Comparison of ENCODE assay signal across 25 cellular contexts in the genomic region with DNA sequence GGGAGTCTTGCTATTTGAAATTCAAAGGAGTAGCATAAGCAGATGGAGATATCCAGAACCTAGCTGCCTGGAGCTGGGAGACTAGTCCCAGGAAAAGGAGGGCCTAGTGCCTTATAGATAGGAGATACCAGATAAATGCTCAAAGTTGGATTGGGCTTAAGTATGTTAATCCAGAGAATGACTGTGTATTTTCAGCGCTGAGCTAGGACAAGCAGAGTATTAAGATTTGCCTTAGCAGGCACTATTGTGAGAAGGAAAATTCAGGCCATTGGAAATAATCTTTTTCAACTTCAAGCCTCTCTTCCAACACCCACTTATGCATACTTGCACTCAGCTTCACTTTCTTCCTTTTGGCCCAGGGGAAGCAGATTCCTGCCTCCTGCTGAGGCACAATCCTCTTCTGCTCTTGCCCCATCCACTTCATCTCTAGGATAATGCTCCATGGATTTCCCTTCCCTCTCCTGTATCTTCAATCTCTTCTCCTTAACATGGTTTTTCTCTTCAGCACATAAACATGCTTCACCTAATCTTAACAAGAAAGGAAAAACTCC. TPM values are rescaled to one million over a fixed set of nuclear protein-coding genes. Genes with fewer than 3 reads are reported as not detected.
DNase-seq lines count a peak whose midpoint lies in the region; ATAC-seq, FAIRE-seq and TF ChIP-seq lines count a peak whose summit lies in the region.
"Had no signal": no experiment of that assay in that cellular context is flagged by ENCODE, and none has a peak within 500 bp of the region (broad histone marks: within the 10 kb centered on the region; RNA-seq: fewer than 3 reads in every experiment).

No MANE protein-coding gene starts in this region.

- no peak; the same call in 2 of the 3 replicates for ATAC-seq in K562
- no peak for ATAC-seq in stimulated activated memory B cell treated with anti-CD40 and anti-IgM and Interleukin-4, amounts not matched to agents 10 μg/mL and 1 μg/mL and 100 μg/mL, for 72 hours
- ATAC-seq in HG03039 (IDR thresholded peaks at IDR 0.05; ENCODE audit: unreplicated experiment), result no peak
- no peak for ATAC-seq in HG03095 (IDR thresholded peaks at IDR 0.05; ENCODE audit: unreplicated experiment)
- ATAC-seq: heart left ventricle had no signal

- no peak overlapping the region for H3K27ac Mint-ChIP-seq in stimulated activated memory B cell treated with anti-CD40 and anti-IgM and Interleukin-4, amounts not matched to agents 10 μg/mL and 1 μg/mL and 100 μg/mL, for 72 hours
- H3K27ac Mint-ChIP-seq: activated naive CD8-positive, alpha-beta T cell treated with anti-CD3 and anti-CD28 coated beads, Interleukin-2, amount 10 ng/mL, durations not matched to agents 7 days and 5 days; stimulated activated naive CD8-positive, alpha-beta T cell treated with anti-CD3 and anti-CD28 coated beads, Interleukin-15, Interleukin-2, amounts not matched to agents 100 ng/mL and 50 ng/mL, for 24 hours; T-helper 2 cell treated with Interferon-gamma antibody and Interleukin-4, amounts not matched to agents 5 μg/mL and 100 μg/mL, for 36 hours had no signal

- H3K4ac ChIP-seq in mesendoderm (ENCODE audit: low read depth, low read length), result no peak overlapping the region

- H3K9ac ChIP-seq in K562 (ENCODE audit: insufficient read depth in 1 of 2, low read depth in 2 of 2, low read length in 2 of 2) (no peak overlapping the region), mesendoderm (ENCODE audit: low read length) (no peak overlapping the region)
- H3K9ac ChIP-seq: GM23248 had no signal

- H3K36me3 Mint-ChIP-seq in stimulated activated memory B cell treated with anti-CD40 and anti-IgM and Interleukin-4, amounts not matched to agents 10 μg/mL and 1 μg/mL and 100 μg/mL, for 72 hours, result peaks cover 23% of the 10 kb centered on the region

- no peak overlapping the region for H2BK120ac ChIP-seq in mesendoderm (ENCODE audit: low read depth, low read length)

- H3K27ac ChIP-seq in cardiac muscle cell (peak overlapping the region; percentile 76), right atrium auricular region (no peak overlapping the region), K562 (ENCODE audit: extremely low read depth, low read depth, low read length) (no peak overlapping the region), mesendoderm (ENCODE audit: low read depth, low read length) (no peak overlapping the region), temporal lobe (ENCODE audit: low read depth, low read length) (peak overlapping the region; percentile 61)
- H3K27ac ChIP-seq: GM23248, heart left ventricle, neutrophil, prostate gland had no signal

- H2AK5ac ChIP-seq in mesendoderm (ENCODE audit: low read length), result no peak overlapping the region

- H3K4me1 ChIP-seq in cardiac muscle cell (ENCODE audit: low read depth) (peaks cover 31% of the 10 kb centered on the region), right atrium auricular region (peaks cover 0 to 60% of the 10 kb centered on the region in 2 donors), K562 (replicated peaks in 1 of 2; ENCODE audit: control insufficient read depth in 2 of 2, insufficient read depth in 2 of 2, low read length in 2 of 2) (0 out of 5 replicates have a peak, but pooled peaks cover 0 to 5% of the 10 kb centered on the region in 2 experiments), mesendoderm (ENCODE audit: control insufficient read depth, low read depth, low read length) (peaks cover 9% of the 10 kb centered on the region)
- H3K4me1 ChIP-seq: prostate gland had no signal

- H3K27me3 ChIP-seq in cardiac muscle cell (no peaks in the 10 kb centered on the region), right atrium auricular region (no peaks in the 10 kb centered on the region), K562 (ENCODE audit: control insufficient read depth in 2 of 2, insufficient read depth in 2 of 2, low read length in 2 of 2) (peaks cover 41 to 52% of the 10 kb centered on the region in 2 experiments), mesendoderm (ENCODE audit: insufficient read depth, low read length, poor library complexity) (no peaks in the 10 kb centered on the region)
- H3K27me3 ChIP-seq: heart left ventricle, neutrophil, transverse colon had no signal

- H3K9me1 ChIP-seq in K562 (ENCODE audit: control insufficient read depth, insufficient read depth, low read length), result no peaks in the 10 kb centered on the region

- H3K36me3 ChIP-seq in cardiac muscle cell, result no peaks in the 10 kb centered on the region
- H3K36me3 ChIP-seq in right atrium auricular region, result no peaks in the 10 kb centered on the region
- no peaks in the 10 kb centered on the region for H3K36me3 ChIP-seq in K562 (ENCODE audit: control insufficient read depth, insufficient read depth, low read length)
- no peaks in the 10 kb centered on the region for H3K36me3 ChIP-seq in mesendoderm (ENCODE audit: control insufficient read depth, insufficient read depth, low read length)
- H3K36me3 ChIP-seq: neutrophil had no signal

- H2BK15ac ChIP-seq in mesendoderm (replicated peaks; ENCODE audit: low read depth), result no peak overlapping the region

- H3K4me1 Mint-ChIP-seq in stimulated activated memory B cell treated with anti-CD40 and anti-IgM and Interleukin-4, amounts not matched to agents 10 μg/mL and 1 μg/mL and 100 μg/mL, for 72 hours, result peaks cover 62% of the 10 kb centered on the region

- no peak overlapping the region for H3K23ac ChIP-seq in mesendoderm (ENCODE audit: low read length)

- no peaks in the 10 kb centered on the region for H3K79me1 ChIP-seq in mesendoderm (ENCODE audit: low read length)

- no peak for TF ChIP-seq EP300 in K562 (IDR thresholded peaks at IDR 0.05; ENCODE audit: low read length)

- no peak for TF ChIP-seq POLR2A in K562 (conservative IDR thresholded peaks at IDR 0.05)

- H3K4me3 ChIP-seq in cardiac muscle cell (no peak overlapping the region), right atrium auricular region (no peak overlapping the region), K562 (no peak overlapping the region), mesendoderm (ENCODE audit: low read length) (no peak overlapping the region)
- H3K4me3 ChIP-seq: GM23248, heart left ventricle, lung, prostate gland, transverse colon had no signal

- no peak overlapping the region for H4K5ac ChIP-seq in mesendoderm (ENCODE audit: low read length)

- TF ChIP-seq RAD21 in K562 (CRISPR knock-in tag; conservative IDR thresholded peaks at IDR 0.05 in 1 of 2, IDR thresholded peaks at IDR 0.05 in 1 of 2), result no peak

- in situ Hi-C loops in K562 (cut with MboI), result no loop called here

- H3K4me2 ChIP-seq in K562 (ENCODE audit: insufficient read depth, low read length) (no peak overlapping the region), mesendoderm (ENCODE audit: low read length) (no peak overlapping the region)

- H3K79me2 ChIP-seq in K562 (ENCODE audit: control insufficient read depth, insufficient read depth, low read length), result no peaks in the 10 kb centered on the region
- no peaks in the 10 kb centered on the region for H3K79me2 ChIP-seq in mesendoderm (ENCODE audit: control insufficient read depth, insufficient read depth, low read length)

- no peak overlapping the region for H3K18ac ChIP-seq in mesendoderm (ENCODE audit: low read length)

- TF ChIP-seq CTCF in cardiac muscle cell (IDR thresholded peaks at IDR 0.05; ENCODE audit: low read depth, low read length) (no peak), right atrium auricular region (IDR thresholded peaks at IDR 0.05) (no peak), K562 (IDR thresholded peaks at IDR 0.05 in 2 of 3, conservative IDR thresholded peaks at IDR 0.05 in 1 of 3; ENCODE audit: insufficient read depth in 2 of 3, low read depth in 1 of 3, low read length in 3 of 3) (no peak)

- no peak overlapping the region for H2BK5ac ChIP-seq in mesendoderm (ENCODE audit: low read length)

- no peaks in the 10 kb centered on the region for H3K27me3 Mint-ChIP-seq in stimulated activated memory B cell treated with anti-CD40 and anti-IgM and Interleukin-4, amounts not matched to agents 10 μg/mL and 1 μg/mL and 100 μg/mL, for 72 hours
- H3K27me3 Mint-ChIP-seq: activated naive CD8-positive, alpha-beta T cell treated with anti-CD3 and anti-CD28 coated beads, Interleukin-2, amount 10 ng/mL, durations not matched to agents 7 days and 5 days; stimulated activated naive CD8-positive, alpha-beta T cell treated with anti-CD3 and anti-CD28 coated beads, Interleukin-15, Interleukin-2, amounts not matched to agents 100 ng/mL and 50 ng/mL, for 24 hours had no signal

- H2AFZ ChIP-seq in K562 (ENCODE audit: low read depth, low read length), result no peak overlapping the region
- H2AFZ ChIP-seq: GM23248 had no signal

- peak in 1 of 2 donors; percentile 51 for DNase-seq in cardiac muscle cell (ENCODE audit: low read depth in 1 of 2, low spot score in 1 of 2)
- DNase-seq in right atrium auricular region (ENCODE audit: low spot score), result no peak
- no peak for DNase-seq in K562 (ENCODE audit: extremely low read depth in 1 of 4, low spot score in 3 of 4)
- peak; percentile 70 for DNase-seq in mesendoderm
- DNase-seq: activated CD4-positive, alpha-beta T cell treated with anti-CD3 and anti-CD28 coated beads for 48 hours; activated gamma-delta T cell; activated naive CD8-positive, alpha-beta T cell treated with anti-CD3 and anti-CD28 coated beads, Interleukin-2, amount 10 ng/mL, durations not matched to agents 7 days and 5 days; activated T-cell treated with anti-CD3 and anti-CD28 coated beads, Interleukin-2, amount 50 U/mL, for 1 hour; effector memory CD4-positive, alpha-beta T cell; GM23248; heart left ventricle; Kasumi-1; NCI-H510A treated with DMSO at 0.1 percent for 48 hours; stimulated activated CD4-positive, alpha-beta T cell treated with anti-CD3 and anti-CD28 coated beads, Interleukin-15, amount 100 ng/mL, for 24 hours; transverse colon had no signal

- POLR2A ChIA-PET in K562 (lab: Yijun Ruan, JAX), result interaction anchor here (1.1 kb wide), 1 partner anchor 27 kb away, joined by 4 read pairs; no protein-coding TSS in a partner anchor

- no TSS peak for BruUV-seq in K562 (replicated peaks; lab: Mats Ljungman, UMichigan)

- FAIRE-seq in K562 (lab: Jason Lieb, UNC), result no peak
- FAIRE-seq: A204.1 had no signal

- 0% methylated on average over 1 of the region's 1 CpG for WGBS in K562 (ENCODE audit: insufficient coverage, low coverage, missing lambda C conversion rate)
- WGBS in mesendoderm (ENCODE audit: extremely low coverage, insufficient coverage, low lambda C conversion rate), result no CpG with 5 or more reads among the region's 1 CpG

- H3K9me3 Mint-ChIP-seq in stimulated activated memory B cell treated with anti-CD40 and anti-IgM and Interleukin-4, amounts not matched to agents 10 μg/mL and 1 μg/mL and 100 μg/mL, for 72 hours, result no peaks in the 10 kb centered on the region
- H3K9me3 Mint-ChIP-seq: activated naive CD8-positive, alpha-beta T cell treated with anti-CD3 and anti-CD28 coated beads, Interleukin-2, amount 10 ng/mL, durations not matched to agents 7 days and 5 days; stimulated activated naive CD8-positive, alpha-beta T cell treated with anti-CD3 and anti-CD28 coated beads, Interleukin-15, Interleukin-2, amounts not matched to agents 100 ng/mL and 50 ng/mL, for 24 hours; T-helper 2 cell treated with Interferon-gamma antibody and Interleukin-4, amounts not matched to agents 5 μg/mL and 100 μg/mL, for 36 hours had no signal

- CTCF ChIA-PET in K562 (lab: Yijun Ruan, JAX; ENCODE audit: low intra/inter-chr PET ratio), result interaction anchor here (0.7 to 1.1 kb wide), 2 partner anchors 29 to 332 kb away, joined by 3 read pairs; no protein-coding TSS in a partner anchor

- no peaks in the 10 kb centered on the region for H3K9me3 ChIP-seq in cardiac muscle cell (ENCODE audit: low read depth)
- no peaks in the 10 kb centered on the region for H3K9me3 ChIP-seq in right atrium auricular region
- no peaks in the 10 kb centered on the region for H3K9me3 ChIP-seq in K562 (replicated peaks; ENCODE audit: control insufficient read depth, insufficient read depth, low read depth, low read length)
- H3K9me3 ChIP-seq: heart left ventricle, neutrophil, prostate gland, transverse colon had no signal

- H4K8ac ChIP-seq in mesendoderm (ENCODE audit: low read depth, low read length), result no peak overlapping the region

- intact Hi-C loops in K562 (cut with micrococcal nuclease), result no loop called here

- H3K4me3 Mint-ChIP-seq in stimulated activated memory B cell treated with anti-CD40 and anti-IgM and Interleukin-4, amounts not matched to agents 10 μg/mL and 1 μg/mL and 100 μg/mL, for 72 hours, result no peak overlapping the region
- H3K4me3 Mint-ChIP-seq: activated naive CD8-positive, alpha-beta T cell treated with anti-CD3 and anti-CD28 coated beads, Interleukin-2, amount 10 ng/mL, durations not matched to agents 7 days and 5 days; stimulated activated naive CD8-positive, alpha-beta T cell treated with anti-CD3 and anti-CD28 coated beads, Interleukin-15, Interleukin-2, amounts not matched to agents 100 ng/mL and 50 ng/mL, for 24 hours; T-helper 2 cell treated with Interferon-gamma antibody and Interleukin-4, amounts not matched to agents 5 μg/mL and 100 μg/mL, for 36 hours had no signal

- H3K56ac ChIP-seq in mesendoderm (ENCODE audit: low read length), result no peak overlapping the region

- H4K20me1 ChIP-seq in K562 (replicated peaks; ENCODE audit: control insufficient read depth, insufficient read depth, low read length), result no peaks in the 10 kb centered on the region

RNA-seq across cellular contexts. Expression of gene PIK3C2B, which starts 21.1 kb away (rescaled TPM):
- total RNA-seq in cardiac muscle cell (23.3 and 36.1 TPM in 2 replicates), right atrium auricular region (10 to 100 TPM; 13.1 to 19.4 TPM), K562 (2014; rRNA removed) (0.95 and 1.6 TPM in 2 replicates), K562 (2014; rRNA removed; fragmentation: Illumina TruSeq; extraction: Trizol) (0.61 and 0.62 TPM in 2 replicates), K562 (2015; rRNA removed; fragmentation: Illumina TruSeq; extraction: Trizol) (0.34 and 0.72 TPM in 2 replicates), K562 (2021) (1.8 and 2.9 TPM in 2 replicates), temporal lobe (33.2 TPM)
- polyA plus RNA-seq in cardiac muscle cell (10.4 and 11.2 TPM in 2 replicates), K562 (2011; rRNA removed) (1.1 and 4.0 TPM in 2 replicates), K562 (2014; fragmentation: Illumina TruSeq; extraction: Trizol) (0.55 and 0.82 TPM in 2 replicates), K562 (2014; fragmentation: Nextera tagmentation; extraction: Ambion mirVana) (under 1 TPM; 0.10 to 0.27 TPM), K562 (2014; rRNA removed) (0.27 and 0.65 TPM in 2 replicates)
- 1.7 and 12.0 TPM in 2 replicates for total RNA-seq in K562 (2011; cell fraction: chromatin; rRNA removed; ENCODE audit: low replicate concordance)
- total RNA-seq in K562 (2011; cell fraction: nucleolus; rRNA removed), result 2.2 and 6.7 TPM in 2 replicates
- total RNA-seq in K562 (2011; cell fraction: nucleoplasm; rRNA removed), result 2.1 and 2.4 TPM in 2 replicates
- 2.0 and 3.0 TPM in 2 replicates for polyA plus RNA-seq in K562 (2011; cell fraction: cytosol; rRNA removed)
- 3.8 and 3.9 TPM in 2 replicates for polyA plus RNA-seq in K562 (2011; cell fraction: nucleus; rRNA removed)
- 1.4 and 2.8 TPM in 2 replicates for polyA plus RNA-seq in K562 (2012)
- polyA minus RNA-seq in K562 (2011; rRNA and poly(A)+ RNA removed), result 3.3 and 3.9 TPM in 2 replicates
- 2.7 and 7.7 TPM in 2 replicates for polyA minus RNA-seq in K562 (2011; cell fraction: cytosol; rRNA and poly(A)+ RNA removed)
- 3.1 and 6.1 TPM in 2 replicates for polyA minus RNA-seq in K562 (2011; cell fraction: nucleus; rRNA and poly(A)+ RNA removed)
- polyA plus RNA-seq in mesendoderm (2013, experiment 1 of 2), result 6.1 TPM
- polyA plus RNA-seq in mesendoderm (2013, experiment 2 of 2), result 6.1 TPM

RNA-seq across cellular contexts. Expression of gene MDM4, which starts 42.7 kb away (rescaled TPM):
- total RNA-seq in cardiac muscle cell, result 38.6 and 62.0 TPM in 2 replicates
- polyA plus RNA-seq in cardiac muscle cell, result 22.5 and 30.8 TPM in 2 replicates
- total RNA-seq in right atrium auricular region, result 10 to 100 TPM; 18.1 to 18.3 TPM
- 237 and 644 TPM in 2 replicates for total RNA-seq in K562 (2011; cell fraction: chromatin; rRNA removed; ENCODE audit: low replicate concordance)
- 117 and 136 TPM in 2 replicates for total RNA-seq in K562 (2011; cell fraction: nucleolus; rRNA removed)
- 249 and 386 TPM in 2 replicates for total RNA-seq in K562 (2011; cell fraction: nucleoplasm; rRNA removed)
- total RNA-seq in K562 (2014; rRNA removed), result 21.2 and 24.6 TPM in 2 replicates
- total RNA-seq in K562 (2014; rRNA removed; fragmentation: Illumina TruSeq; extraction: Trizol), result 40.6 and 53.0 TPM in 2 replicates
- 32.2 and 33.4 TPM in 2 replicates for total RNA-seq in K562 (2015; rRNA removed; fragmentation: Illumina TruSeq; extraction: Trizol)
- 55.9 and 61.7 TPM in 2 replicates for total RNA-seq in K562 (2021)
- 41.2 and 46.7 TPM in 2 replicates for polyA plus RNA-seq in K562 (2011; rRNA removed)
- 5.9 and 16.5 TPM in 2 replicates for polyA plus RNA-seq in K562 (2011; cell fraction: cytosol; rRNA removed)
- polyA plus RNA-seq in K562 (2011; cell fraction: nucleus; rRNA removed), result 63.1 and 81.2 TPM in 2 replicates
- 5.2 and 7.5 TPM in 2 replicates for polyA plus RNA-seq in K562 (2012)
- 10.0 TPM in 2 replicates for polyA plus RNA-seq in K562 (2014; fragmentation: Illumina TruSeq; extraction: Trizol)
- 10 to 100 TPM in 1 of 2 experiments, 1 to 10 TPM in 1; 3.3 to 11.1 TPM for polyA plus RNA-seq in K562 (2014; fragmentation: Nextera tagmentation; extraction: Ambion mirVana)
- polyA plus RNA-seq in K562 (2014; rRNA removed), result 17.9 and 22.6 TPM in 2 replicates
- polyA minus RNA-seq in K562 (2011; rRNA and poly(A)+ RNA removed), result 171 and 249 TPM in 2 replicates
- polyA minus RNA-seq in K562 (2011; cell fraction: cytosol; rRNA and poly(A)+ RNA removed), result 15.7 and 26.6 TPM in 2 replicates
- 120 and 165 TPM in 2 replicates for polyA minus RNA-seq in K562 (2011; cell fraction: nucleus; rRNA and poly(A)+ RNA removed)
- polyA plus RNA-seq in mesendoderm (2013, experiment 1 of 2), result 10.9 TPM
- 10.7 TPM for polyA plus RNA-seq in mesendoderm (2013, experiment 2 of 2)
- 46.0 TPM for total RNA-seq in temporal lobe

Comparison
In these comparisons a context has a peak if more than half of its experiments do, and no peak if none do; other contexts are left out.
1. H3K27ac ChIP-seq: peak in cardiac muscle cell (single experiment) and temporal lobe (single experiment); none in right atrium auricular region (0 of 2), K562 (single experiment) and mesendoderm (single experiment).